Comparison of ENCODE assay signal across 8 cellular contexts in the genomic region with DNA sequence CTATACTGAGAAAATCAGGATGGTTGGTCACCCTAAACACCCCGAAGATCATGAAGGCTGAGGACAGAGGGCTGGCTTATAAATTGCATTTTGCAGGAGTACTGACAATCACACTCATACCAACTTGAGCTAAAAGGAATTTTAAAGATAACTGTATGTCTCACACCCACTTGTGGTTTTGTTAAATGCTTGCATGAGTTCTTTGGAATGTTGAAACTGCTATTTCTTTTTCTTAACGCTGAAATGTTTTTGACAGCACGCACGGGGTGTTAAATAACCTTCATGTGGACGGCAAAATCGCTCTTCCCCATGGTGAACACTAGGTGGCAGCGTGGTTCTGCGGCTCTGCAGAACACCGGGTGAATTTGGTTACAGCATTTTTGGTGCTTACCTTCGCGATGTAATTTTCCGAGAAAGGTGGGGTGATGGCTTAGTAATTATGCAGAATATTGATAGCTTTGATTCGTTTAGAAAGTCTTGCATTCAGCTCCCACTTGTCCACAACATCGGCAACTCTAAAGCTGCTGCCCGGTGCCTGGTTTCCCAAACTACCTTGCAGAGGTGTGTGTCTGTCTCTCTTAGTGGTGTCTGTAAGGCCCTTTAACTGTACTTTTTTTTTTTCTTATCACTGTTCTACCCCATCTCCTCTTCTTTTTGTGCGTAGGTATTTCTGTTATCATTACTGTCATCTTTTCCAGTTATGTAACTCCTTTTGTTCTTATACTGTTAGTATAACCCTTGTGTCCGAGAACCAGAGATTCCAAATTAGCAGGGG. TPM values are rescaled to one million over a fixed set of nuclear protein-coding genes. Genes with fewer than 3 reads are reported as not detected.
DNase-seq lines count a peak whose midpoint lies in the region; ATAC-seq and TF ChIP-seq lines count a peak whose summit lies in the region.

No MANE protein-coding gene starts in this region.

- TF ChIP-seq POLR2A in gastroesophageal sphincter (IDR thresholded peaks at IDR 0.05) (no peak), uterus (IDR thresholded peaks at IDR 0.05) (no peak)

- H3K9me3 ChIP-seq in gastroesophageal sphincter (no peaks in the 10 kb centered on the region), trophoblast cell (ENCODE audit: insufficient read depth, low read depth, low read length) (peaks cover 2% of the 10 kb centered on the region), uterus (no peaks in the 10 kb centered on the region)

- DNase-seq in NCI-H1436 (lab: John Stamatoyannopoulos, UW): peak; percentile 42
- DNase-seq in NCI-H1436 treated with DMSO at 0.1 percent for 48 hours (lab: John Stamatoyannopoulos, UW): no peak
- DNase-seq in LHCN-M2 (ENCODE audit: low read depth): peak; percentile 90
- peak; percentile 49 for DNase-seq in SHP77 treated with DMSO at 0.1 percent for 48 hours (lab: John Stamatoyannopoulos, UW)
- DNase-seq in activated gamma-delta T cell treated with anti-CD3 and anti-CD28 coated beads, Interleukin-2, amount 50 U/mL, for 16 hours (ENCODE audit: low read depth): peak; percentile 19
- DNase-seq in trophoblast cell: peak; percentile 86 to 97
- peak; percentile 52 to 56 for DNase-seq in uterus

- peak; percentile 70 for ATAC-seq in gastroesophageal sphincter

- no peak overlapping the region for H3K9ac ChIP-seq in trophoblast cell (ENCODE audit: low read length)

- H3K4ac ChIP-seq in trophoblast cell (ENCODE audit: low read depth, low read length): no peak overlapping the region

- H3K4me1 ChIP-seq in gastroesophageal sphincter (peaks cover 0 to 20% (median 0%) of the 10 kb centered on the region in 3 donors), trophoblast cell (ENCODE audit: control insufficient read depth in 1 of 2, insufficient read depth in 2 of 2, low read length in 2 of 2) (no peaks in the 10 kb centered on the region), uterus (no peaks in the 10 kb centered on the region)

- H3K27me3 ChIP-seq in gastroesophageal sphincter (no peaks in the 10 kb centered on the region), trophoblast cell (ENCODE audit: insufficient read depth, low read length) (no peaks in the 10 kb centered on the region), uterus (no peaks in the 10 kb centered on the region)

- WGBS in gastroesophageal sphincter (ENCODE audit: low coverage in 1 of 2), 2 donors: 14 to 17% methylated on average over 17 of the region's 17 CpGs
- WGBS in trophoblast cell (ENCODE audit: extremely low coverage, insufficient coverage, insufficient read length): no CpG with 5 or more reads among the region's 17 CpGs

- no peaks in the 10 kb centered on the region for H3K79me2 ChIP-seq in trophoblast cell (ENCODE audit: control insufficient read depth, insufficient read depth, low read length, poor library complexity)

- no peak overlapping the region for H4K12ac ChIP-seq in trophoblast cell (ENCODE audit: low read depth, low read length)

- H2AFZ ChIP-seq in trophoblast cell (ENCODE audit: insufficient read depth, low read length, poor library complexity): no peak overlapping the region

- no peak overlapping the region for H2AK5ac ChIP-seq in trophoblast cell (ENCODE audit: low read length)

- no peak overlapping the region for H3K14ac ChIP-seq in trophoblast cell (ENCODE audit: low read length)

- no peak overlapping the region for H2BK120ac ChIP-seq in trophoblast cell (ENCODE audit: insufficient read depth, low read length, poor library complexity)

- no peak overlapping the region for H3K4me3 ChIP-seq in gastroesophageal sphincter
- no peak overlapping the region for H3K4me3 ChIP-seq in trophoblast cell (ENCODE audit: low read depth, low read length)
- no peak overlapping the region for H3K4me3 ChIP-seq in uterus

- H3K36me3 ChIP-seq in gastroesophageal sphincter (no peaks in the 10 kb centered on the region), trophoblast cell (ENCODE audit: control insufficient read depth in 1 of 2, insufficient read depth in 2 of 2, low read length in 2 of 2) (no peaks in the 10 kb centered on the region), uterus (no peaks in the 10 kb centered on the region)

- no peaks in the 10 kb centered on the region for H3K79me1 ChIP-seq in trophoblast cell (ENCODE audit: low read length)

- no peak overlapping the region for H2BK12ac ChIP-seq in trophoblast cell (ENCODE audit: low read length)

- H4K91ac ChIP-seq in trophoblast cell (ENCODE audit: low read depth, low read length): no peak overlapping the region

- intact Hi-C loops in uterus (cut with DNase I; ENCODE audit: low total_unique reads): loop anchor here (5.0 to 10.0 kb wide), 2 partner anchors 249 to 511 kb away; no protein-coding TSS in a partner anchor

- H4K8ac ChIP-seq in trophoblast cell (ENCODE audit: low read depth, low read length): no peak overlapping the region

- TF ChIP-seq EP300 in gastroesophageal sphincter (IDR thresholded peaks at IDR 0.05): no peak

- H3K4me2 ChIP-seq in trophoblast cell (ENCODE audit: low read length): no peak overlapping the region

- no peak overlapping the region for H2BK5ac ChIP-seq in trophoblast cell (ENCODE audit: low read depth, low read length, poor library complexity)

- TF ChIP-seq CTCF in gastroesophageal sphincter (IDR thresholded peaks at IDR 0.05): peak; percentile 92 to 96 (median 93)
- TF ChIP-seq CTCF in uterus (IDR thresholded peaks at IDR 0.05): peak; percentile 84 to 95 (median 91)

- H3K23ac ChIP-seq in trophoblast cell (ENCODE audit: low read length): no peak overlapping the region

- no peak overlapping the region for H3K18ac ChIP-seq in trophoblast cell (ENCODE audit: low read length)

- no peak overlapping the region for H3K27ac ChIP-seq in gastroesophageal sphincter
- no peak overlapping the region for H3K27ac ChIP-seq in trophoblast cell (ENCODE audit: low read depth, low read length)
- no peak overlapping the region for H3K27ac ChIP-seq in uterus

RNA-seq across cellular contexts. Expression of gene ARNT2, which starts 51.7 kb away (rescaled TPM):
- total RNA-seq in LHCN-M2 (2014; rRNA removed) (11.1 and 17.9 TPM in 2 replicates), gastroesophageal sphincter (10 to 100 TPM in 2 of 4 donors, 1 to 10 TPM in 2; 6.7 to 11.6 (median 9.4) TPM), uterus (10 to 100 TPM in 2 of 4 donors, 1 to 10 TPM in 1, under 1 TPM in 1; 0.26 to 22.9 (median 7.0) TPM)
- polyA plus RNA-seq in LHCN-M2 (2012): 42.8 TPM
- polyA plus RNA-seq in trophoblast cell (2013): 0.57 and 0.67 TPM in 2 replicates
